1 cellular context compared by ENCODE assay signal in the genomic region with DNA sequence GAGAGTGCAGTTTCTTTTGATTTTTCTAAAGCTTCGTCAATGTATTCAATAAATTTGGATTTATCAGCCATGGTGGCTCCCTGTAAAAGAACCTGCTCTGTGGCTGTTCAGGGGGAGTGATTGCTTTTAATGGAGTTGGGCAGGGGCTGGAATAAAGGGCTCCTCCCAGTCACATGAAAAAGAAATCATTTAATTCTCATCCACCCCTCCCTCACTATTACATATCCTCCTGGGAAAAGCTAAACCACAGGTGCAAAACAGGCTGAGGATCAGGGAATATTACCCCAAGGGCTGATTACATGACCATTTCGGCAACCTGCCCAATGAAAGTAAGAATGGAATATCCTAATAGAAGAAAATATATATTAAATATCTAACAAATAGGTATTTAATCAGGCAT.
TF ChIP-seq lines count a peak whose summit lies in the region.

A gene with protein sequence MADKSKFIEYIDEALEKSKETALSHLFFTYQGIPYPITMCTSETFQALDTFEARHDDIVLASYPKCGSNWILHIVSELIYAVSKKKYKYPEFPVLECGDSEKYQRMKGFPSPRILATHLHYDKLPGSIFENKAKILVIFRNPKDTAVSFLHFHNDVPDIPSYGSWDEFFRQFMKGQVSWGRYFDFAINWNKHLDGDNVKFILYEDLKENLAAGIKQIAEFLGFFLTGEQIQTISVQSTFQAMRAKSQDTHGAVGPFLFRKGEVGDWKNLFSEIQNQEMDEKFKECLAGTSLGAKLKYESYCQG (minus strand): TSS at position 101 of the 400 bp plus-strand sequence. CDS start 30 bp downstream, at position 71.

TF ChIP-seq in WTC11, 78 proteins besides CTCF, POLR2A, EP300 and RAD21:
- TF ChIP-seq ZNF671 (CRISPR knock-in tag; IDR thresholded peaks at IDR 0.05) (no peak), FOXJ3 (CRISPR knock-in tag; IDR thresholded peaks at IDR 0.05; ENCODE audit: borderline replicate concordance) (no peak), FOXP1 (CRISPR knock-in tag; IDR thresholded peaks at IDR 0.05; ENCODE audit: borderline replicate concordance) (no peak), SP1 (CRISPR knock-in tag; conservative IDR thresholded peaks at IDR 0.05) (no peak), IRF2 (CRISPR knock-in tag; IDR thresholded peaks at IDR 0.05; ENCODE audit: borderline replicate concordance, low read depth) (no peak), ZNF396 (CRISPR knock-in tag; IDR thresholded peaks at IDR 0.05; ENCODE audit: borderline replicate concordance) (no peak), OVOL2 (CRISPR knock-in tag; IDR thresholded peaks at IDR 0.05; ENCODE audit: borderline replicate concordance) (no peak), ATF1 (CRISPR knock-in tag; IDR thresholded peaks at IDR 0.05) (no peak), GRHL2 (CRISPR knock-in tag; IDR thresholded peaks at IDR 0.05; ENCODE audit: insufficient replicate concordance, severe bottlenecking) (no peak), ZNF138 (CRISPR knock-in tag; conservative IDR thresholded peaks at IDR 0.05) (no peak), JUN (CRISPR knock-in tag; IDR thresholded peaks at IDR 0.05) (no peak), EMX1 (CRISPR knock-in tag; IDR thresholded peaks at IDR 0.05) (no peak), ATF3 (CRISPR knock-in tag; conservative IDR thresholded peaks at IDR 0.05) (no peak)
- TF ChIP-seq, protein P1, sequence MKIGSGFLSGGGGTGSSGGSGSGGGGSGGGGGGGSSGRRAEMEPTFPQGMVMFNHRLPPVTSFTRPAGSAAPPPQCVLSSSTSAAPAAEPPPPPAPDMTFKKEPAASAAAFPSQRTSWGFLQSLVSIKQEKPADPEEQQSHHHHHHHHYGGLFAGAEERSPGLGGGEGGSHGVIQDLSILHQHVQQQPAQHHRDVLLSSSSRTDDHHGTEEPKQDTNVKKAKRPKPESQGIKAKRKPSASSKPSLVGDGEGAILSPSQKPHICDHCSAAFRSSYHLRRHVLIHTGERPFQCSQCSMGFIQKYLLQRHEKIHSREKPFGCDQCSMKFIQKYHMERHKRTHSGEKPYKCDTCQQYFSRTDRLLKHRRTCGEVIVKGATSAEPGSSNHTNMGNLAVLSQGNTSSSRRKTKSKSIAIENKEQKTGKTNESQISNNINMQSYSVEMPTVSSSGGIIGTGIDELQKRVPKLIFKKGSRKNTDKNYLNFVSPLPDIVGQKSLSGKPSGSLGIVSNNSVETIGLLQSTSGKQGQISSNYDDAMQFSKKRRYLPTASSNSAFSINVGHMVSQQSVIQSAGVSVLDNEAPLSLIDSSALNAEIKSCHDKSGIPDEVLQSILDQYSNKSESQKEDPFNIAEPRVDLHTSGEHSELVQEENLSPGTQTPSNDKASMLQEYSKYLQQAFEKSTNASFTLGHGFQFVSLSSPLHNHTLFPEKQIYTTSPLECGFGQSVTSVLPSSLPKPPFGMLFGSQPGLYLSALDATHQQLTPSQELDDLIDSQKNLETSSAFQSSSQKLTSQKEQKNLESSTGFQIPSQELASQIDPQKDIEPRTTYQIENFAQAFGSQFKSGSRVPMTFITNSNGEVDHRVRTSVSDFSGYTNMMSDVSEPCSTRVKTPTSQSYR (CRISPR knock-in tag; IDR thresholded peaks at IDR 0.05) = no peak
- TF ChIP-seq, protein P2, sequence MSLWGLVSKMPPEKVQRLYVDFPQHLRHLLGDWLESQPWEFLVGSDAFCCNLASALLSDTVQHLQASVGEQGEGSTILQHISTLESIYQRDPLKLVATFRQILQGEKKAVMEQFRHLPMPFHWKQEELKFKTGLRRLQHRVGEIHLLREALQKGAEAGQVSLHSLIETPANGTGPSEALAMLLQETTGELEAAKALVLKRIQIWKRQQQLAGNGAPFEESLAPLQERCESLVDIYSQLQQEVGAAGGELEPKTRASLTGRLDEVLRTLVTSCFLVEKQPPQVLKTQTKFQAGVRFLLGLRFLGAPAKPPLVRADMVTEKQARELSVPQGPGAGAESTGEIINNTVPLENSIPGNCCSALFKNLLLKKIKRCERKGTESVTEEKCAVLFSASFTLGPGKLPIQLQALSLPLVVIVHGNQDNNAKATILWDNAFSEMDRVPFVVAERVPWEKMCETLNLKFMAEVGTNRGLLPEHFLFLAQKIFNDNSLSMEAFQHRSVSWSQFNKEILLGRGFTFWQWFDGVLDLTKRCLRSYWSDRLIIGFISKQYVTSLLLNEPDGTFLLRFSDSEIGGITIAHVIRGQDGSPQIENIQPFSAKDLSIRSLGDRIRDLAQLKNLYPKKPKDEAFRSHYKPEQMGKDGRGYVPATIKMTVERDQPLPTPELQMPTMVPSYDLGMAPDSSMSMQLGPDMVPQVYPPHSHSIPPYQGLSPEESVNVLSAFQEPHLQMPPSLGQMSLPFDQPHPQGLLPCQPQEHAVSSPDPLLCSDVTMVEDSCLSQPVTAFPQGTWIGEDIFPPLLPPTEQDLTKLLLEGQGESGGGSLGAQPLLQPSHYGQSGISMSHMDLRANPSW (CRISPR knock-in tag; conservative IDR thresholded peaks at IDR 0.05; ENCODE audit: low read depth) = no peak
- TF ChIP-seq, protein P3, sequence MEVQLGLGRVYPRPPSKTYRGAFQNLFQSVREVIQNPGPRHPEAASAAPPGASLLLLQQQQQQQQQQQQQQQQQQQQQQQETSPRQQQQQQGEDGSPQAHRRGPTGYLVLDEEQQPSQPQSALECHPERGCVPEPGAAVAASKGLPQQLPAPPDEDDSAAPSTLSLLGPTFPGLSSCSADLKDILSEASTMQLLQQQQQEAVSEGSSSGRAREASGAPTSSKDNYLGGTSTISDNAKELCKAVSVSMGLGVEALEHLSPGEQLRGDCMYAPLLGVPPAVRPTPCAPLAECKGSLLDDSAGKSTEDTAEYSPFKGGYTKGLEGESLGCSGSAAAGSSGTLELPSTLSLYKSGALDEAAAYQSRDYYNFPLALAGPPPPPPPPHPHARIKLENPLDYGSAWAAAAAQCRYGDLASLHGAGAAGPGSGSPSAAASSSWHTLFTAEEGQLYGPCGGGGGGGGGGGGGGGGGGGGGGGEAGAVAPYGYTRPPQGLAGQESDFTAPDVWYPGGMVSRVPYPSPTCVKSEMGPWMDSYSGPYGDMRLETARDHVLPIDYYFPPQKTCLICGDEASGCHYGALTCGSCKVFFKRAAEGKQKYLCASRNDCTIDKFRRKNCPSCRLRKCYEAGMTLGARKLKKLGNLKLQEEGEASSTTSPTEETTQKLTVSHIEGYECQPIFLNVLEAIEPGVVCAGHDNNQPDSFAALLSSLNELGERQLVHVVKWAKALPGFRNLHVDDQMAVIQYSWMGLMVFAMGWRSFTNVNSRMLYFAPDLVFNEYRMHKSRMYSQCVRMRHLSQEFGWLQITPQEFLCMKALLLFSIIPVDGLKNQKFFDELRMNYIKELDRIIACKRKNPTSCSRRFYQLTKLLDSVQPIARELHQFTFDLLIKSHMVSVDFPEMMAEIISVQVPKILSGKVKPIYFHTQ (CRISPR knock-in tag; IDR thresholded peaks at IDR 0.05) = no peak
